8 cellular contexts compared by ENCODE assay signal in the genomic region with DNA sequence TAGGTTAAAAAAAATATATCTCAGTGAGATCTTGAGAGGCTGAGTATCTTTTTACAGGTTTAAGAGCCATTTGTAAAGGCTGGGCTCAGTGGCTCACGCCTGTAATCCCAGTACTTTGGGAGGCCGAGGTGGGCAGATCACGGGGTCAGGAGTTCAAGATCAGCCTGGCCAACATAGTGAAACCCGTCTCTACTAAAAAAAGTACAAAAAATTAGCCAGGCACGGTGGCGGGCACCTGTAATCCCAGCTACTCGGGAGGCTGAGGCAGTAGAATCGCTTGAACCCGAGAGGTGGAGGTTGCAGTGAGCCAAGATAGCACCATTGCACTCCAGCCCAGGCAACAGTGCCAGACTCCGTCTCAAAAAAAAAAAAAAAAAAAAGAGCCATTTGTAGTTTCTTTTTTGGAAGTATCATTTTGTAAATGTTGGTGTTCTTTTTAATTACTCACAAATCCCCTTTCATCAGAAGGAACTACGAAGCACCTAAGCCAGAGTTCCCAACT. TPM values are rescaled to one million over a fixed set of nuclear protein-coding genes. Genes with fewer than 3 reads are reported as not detected.
DNase-seq lines count a peak whose midpoint lies in the region; ATAC-seq and TF ChIP-seq lines count a peak whose summit lies in the region.
"Not testable (repeated sequence)": the region's sequence is repeated elsewhere in the genome, so short reads cannot be mapped to it uniquely, and the experiment has no call there.

No MANE protein-coding gene starts in this region.

- H3K27ac Mint-ChIP-seq in CD4-positive, CD25-positive, alpha-beta regulatory T cell, result peak overlapping the region; percentile 87 to 98 (median 94)
- H3K27ac Mint-ChIP-seq in activated naive CD4-positive, alpha-beta T cell treated with anti-CD3 and anti-CD28 coated beads for 36 hours, result peak overlapping the region; percentile 89
- peak overlapping the region; percentile 92 to 97 (median 95) for H3K27ac Mint-ChIP-seq in immature natural killer cell

- 61% methylated on average over 11 of the region's 11 CpGs for WGBS in suprapubic skin

- peak overlapping the region; percentile 45 to 93 (median 84) for H3K4me3 Mint-ChIP-seq in CD4-positive, CD25-positive, alpha-beta regulatory T cell
- not testable (repeated sequence) for H3K4me3 Mint-ChIP-seq in activated naive CD4-positive, alpha-beta T cell treated with anti-CD3 and anti-CD28 coated beads for 36 hours
- peak overlapping the region; percentile 81 to 94 (median 84) for H3K4me3 Mint-ChIP-seq in immature natural killer cell

- TF ChIP-seq EP300 in suprapubic skin (IDR thresholded peaks at IDR 0.05), result not testable (repeated sequence)

- H3K79me2 ChIP-seq in osteoblast (ENCODE audit: insufficient read depth, low read length), result peaks cover 78% of the 10 kb centered on the region

- H4K20me1 ChIP-seq in osteoblast (ENCODE audit: insufficient read depth, low read length), result not testable (repeated sequence)

- TF ChIP-seq POLR2A in suprapubic skin (IDR thresholded peaks at IDR 0.05), result not testable (repeated sequence)

- not testable (repeated sequence) for H3K9me3 Mint-ChIP-seq in CD4-positive, CD25-positive, alpha-beta regulatory T cell; activated naive CD4-positive, alpha-beta T cell treated with anti-CD3 and anti-CD28 coated beads for 36 hours; immature natural killer cell

- peaks cover 54% of the 10 kb centered on the region for H3K4me1 ChIP-seq in CD4-positive, CD25-positive, alpha-beta regulatory T cell (ENCODE audit: control insufficient read depth, insufficient read depth, low read length, poor library complexity, severe bottlenecking)
- H3K4me1 ChIP-seq in RWPE2 (ENCODE audit: insufficient read depth, poor library complexity, severe bottlenecking) (peaks cover 16% of the 10 kb centered on the region), osteoblast (ENCODE audit: insufficient read depth, low read length) (peaks cover 30% of the 10 kb centered on the region), suprapubic skin (peaks cover 41% of the 10 kb centered on the region)

- peaks cover 14% of the 10 kb centered on the region for H3K36me3 ChIP-seq in CD4-positive, CD25-positive, alpha-beta regulatory T cell (ENCODE audit: control insufficient read depth, insufficient read depth, low read length)
- H3K36me3 ChIP-seq in RWPE2 (ENCODE audit: low read depth), result peaks cover 24% of the 10 kb centered on the region
- peaks cover 14% of the 10 kb centered on the region for H3K36me3 ChIP-seq in osteoblast (ENCODE audit: insufficient read depth, low read length)
- H3K36me3 ChIP-seq in suprapubic skin, result peaks cover 11% of the 10 kb centered on the region

- not testable (repeated sequence) for TF ChIP-seq CTCF in RWPE2 (IDR thresholded peaks at IDR 0.05; ENCODE audit: poor library complexity, severe bottlenecking); coronary artery (IDR thresholded peaks at IDR 0.05); osteoblast (IDR thresholded peaks at IDR 0.05; ENCODE audit: extremely low read depth, low read depth, low read length); suprapubic skin (IDR thresholded peaks at IDR 0.05)

- CTCF ChIA-PET in activated naive CD4-positive, alpha-beta T cell treated with anti-CD3 and anti-CD28 coated beads for 36 hours (lab: Charles Lee), result interaction anchor here (1.3 to 2.1 kb wide), 4 partner anchors 16 to 136 kb away, joined by 3 to 6 read pairs (median 4); partner anchors contain the start of gene BLTP3A

- H3K4me3 ChIP-seq in CD4-positive, CD25-positive, alpha-beta regulatory T cell (ENCODE audit: low read depth, low read length), result peak overlapping the region; percentile 82
- not testable (repeated sequence) for H3K4me3 ChIP-seq in RWPE2 (ENCODE audit: severe bottlenecking)
- H3K4me3 ChIP-seq in coronary artery (peak overlapping the region; percentile 71), osteoblast (ENCODE audit: insufficient read depth, low read length) (peak overlapping the region; percentile 67), suprapubic skin (peak overlapping the region; percentile 46)

- DNase-seq in CD4-positive, CD25-positive, alpha-beta regulatory T cell; RWPE2 (ENCODE audit: low spot score); activated naive CD4-positive, alpha-beta T cell treated with anti-CD3 and anti-CD28 coated beads for 36 hours; coronary artery (ENCODE audit: low spot score); osteoblast (ENCODE audit: insufficient read length, low spot score, missing footprints); suprapubic skin (ENCODE audit: low spot score in 2 of 2): not testable (repeated sequence)
- peak in 1 of 3 donors; percentile 17 for DNase-seq in immature natural killer cell

- peaks cover 45 to 74% (median 56%) of the 10 kb centered on the region in 4 donors for H3K4me1 Mint-ChIP-seq in CD4-positive, CD25-positive, alpha-beta regulatory T cell
- H3K4me1 Mint-ChIP-seq in activated naive CD4-positive, alpha-beta T cell treated with anti-CD3 and anti-CD28 coated beads for 36 hours (ENCODE audit: low read depth), result peaks cover 43% of the 10 kb centered on the region
- H3K4me1 Mint-ChIP-seq in immature natural killer cell, result peaks cover 35 to 61% of the 10 kb centered on the region in 2 donors

- not testable (repeated sequence) for H2AFZ ChIP-seq in osteoblast (ENCODE audit: low read length)

- H3K4me2 ChIP-seq in osteoblast (ENCODE audit: insufficient read depth, low read length), result peak overlapping the region; percentile 90

- H3K36me3 Mint-ChIP-seq in CD4-positive, CD25-positive, alpha-beta regulatory T cell, result peaks cover 15% of the 10 kb centered on the region
- H3K36me3 Mint-ChIP-seq in activated naive CD4-positive, alpha-beta T cell treated with anti-CD3 and anti-CD28 coated beads for 36 hours (ENCODE audit: low read depth), result peaks cover 13% of the 10 kb centered on the region
- H3K36me3 Mint-ChIP-seq in immature natural killer cell, result peaks cover 4 to 12% (median 5%) of the 10 kb centered on the region in 3 donors

- intact Hi-C loops in activated naive CD4-positive, alpha-beta T cell treated with anti-CD3 and anti-CD28 coated beads for 36 hours (cut with micrococcal nuclease), result loop anchor here (1.0 to 5.0 kb wide), 4 partner anchors 8 to 101 kb away; partner anchors contain the start of genes ILRUN and SNRPC

- not testable (repeated sequence) for ATAC-seq in CD4-positive, CD25-positive, alpha-beta regulatory T cell (ENCODE audit: low read depth in 2 of 2); RWPE2 (ENCODE audit: low read depth)
- peak; percentile 1 for ATAC-seq in HG02642 (IDR thresholded peaks at IDR 0.05; ENCODE audit: poor library complexity, unreplicated experiment)

- H3K27me3 Mint-ChIP-seq in CD4-positive, CD25-positive, alpha-beta regulatory T cell; activated naive CD4-positive, alpha-beta T cell treated with anti-CD3 and anti-CD28 coated beads for 36 hours (ENCODE audit: low read depth); immature natural killer cell (ENCODE audit: low read depth in 3 of 3): not testable (repeated sequence)

- not testable (repeated sequence) for H3K27me3 ChIP-seq in CD4-positive, CD25-positive, alpha-beta regulatory T cell (ENCODE audit: control insufficient read depth, insufficient read depth, low read length); RWPE2 (ENCODE audit: insufficient read depth, poor library complexity, severe bottlenecking); osteoblast (ENCODE audit: insufficient read depth, low read length); suprapubic skin

- peak overlapping the region; percentile 91 for H3K27ac ChIP-seq in CD4-positive, CD25-positive, alpha-beta regulatory T cell (ENCODE audit: insufficient read depth, low read length, poor library complexity, severe bottlenecking)
- H3K27ac ChIP-seq in RWPE2 (ENCODE audit: poor library complexity, severe bottlenecking) (peak overlapping the region; percentile 89), coronary artery (peak overlapping the region; percentile 84 to 94), osteoblast (ENCODE audit: low read depth, low read length) (peak overlapping the region; percentile 91), suprapubic skin (peak overlapping the region; percentile 89)

- not testable (repeated sequence) for H3K9me3 ChIP-seq in CD4-positive, CD25-positive, alpha-beta regulatory T cell (ENCODE audit: control insufficient read depth in 2 of 2, low read length in 2 of 2); RWPE2 (ENCODE audit: severe bottlenecking); osteoblast (ENCODE audit: low read depth, low read length); suprapubic skin

RNA-seq across cellular contexts. Expression of gene ILRUN, which starts 40.6 kb away (rescaled TPM):
- total RNA-seq in CD4-positive, CD25-positive, alpha-beta regulatory T cell, result 89.6 TPM
- 10 to 100 TPM; 18.7 to 23.4 (median 22.9) TPM for polyA plus RNA-seq in CD4-positive, CD25-positive, alpha-beta regulatory T cell
- total RNA-seq in activated naive CD4-positive, alpha-beta T cell treated with anti-CD3 and anti-CD28 coated beads for 36 hours, result 10 to 100 TPM; 51.4 to 53.3 TPM
- 10 to 100 TPM; 16.5 to 26.8 (median 19.3) TPM for polyA plus RNA-seq in immature natural killer cell
- total RNA-seq in osteoblast, result 38.0 and 38.3 TPM in 2 replicates
- 10 to 100 TPM; 65.0 to 86.5 (median 69.6) TPM for total RNA-seq in suprapubic skin
